Comparison of ENCODE assay signal across 11 cellular contexts in genomic region chr11:113553235-113553634, GRCh38.
A peak's percentile ranks its signal among the peaks of the same experiment; 100 is the strongest.
DNase-seq lines count a peak whose midpoint lies in the region; ATAC-seq, FAIRE-seq and TF ChIP-seq lines count a peak whose summit lies in the region.
"Had no signal": no experiment of that assay in that cellular context is flagged by ENCODE, and none has a peak within 500 bp of the region (broad histone marks: within the 10 kb centered on the region; RNA-seq: fewer than 3 reads in every experiment).

No MANE protein-coding gene starts in this region.

- peaks cover 26 to 34% of the 10 kb centered on the region in 2 donors for H3K27me3 Mint-ChIP-seq in stimulated activated naive B cell treated with anti-CD40 and anti-IgM and Interleukin-4, amounts not matched to agents 10 μg/mL and 1 μg/mL and 100 μg/mL, for 72 hours

- no peak for ATAC-seq in stimulated activated naive B cell treated with anti-CD40 and anti-IgM and Interleukin-4, amounts not matched to agents 10 μg/mL and 1 μg/mL and 100 μg/mL, for 72 hours (replicated peaks)
- ATAC-seq: activated naive CD8-positive, alpha-beta T cell treated with anti-CD3 and anti-CD28 coated beads, Interleukin-2, amount 50 U/mL, for 24 hours had no signal

- no peaks in the 10 kb centered on the region for H3K4me1 Mint-ChIP-seq in stimulated activated naive B cell treated with anti-CD40 and anti-IgM and Interleukin-4, amounts not matched to agents 10 μg/mL and 1 μg/mL and 100 μg/mL, for 72 hours
- H3K4me1 Mint-ChIP-seq: activated naive CD8-positive, alpha-beta T cell treated with anti-CD3 and anti-CD28 coated beads, Interleukin-2, amount 50 U/mL, for 24 hours had no signal

- intact Hi-C loops in kidney (cut with DNase I), result no loop called here

- in situ Hi-C loops in Caki2 (cut with HindIII; ENCODE audit: low pct_unique_long_range_greater_than_20kb, low sequenced_read_pairs), result no loop called here

- H3K27ac Mint-ChIP-seq in stimulated activated naive B cell treated with anti-CD40 and anti-IgM and Interleukin-4, amounts not matched to agents 10 μg/mL and 1 μg/mL and 100 μg/mL, for 72 hours, result no peak overlapping the region
- H3K27ac Mint-ChIP-seq: activated naive CD8-positive, alpha-beta T cell treated with anti-CD3 and anti-CD28 coated beads, Interleukin-2, amount 50 U/mL, for 24 hours had no signal

- no peaks in the 10 kb centered on the region for H3K9me3 ChIP-seq in kidney (ENCODE audit: control insufficient read depth in 1 of 2, low read length in 2 of 2)
- H3K9me3 ChIP-seq: ovary had no signal

- no peaks in the 10 kb centered on the region for H3K36me3 ChIP-seq in kidney (ENCODE audit: control insufficient read depth in 1 of 2, insufficient read depth in 2 of 2, low read length in 2 of 2)
- H3K36me3 ChIP-seq: ovary had no signal

- no peak overlapping the region for H3K27ac ChIP-seq in kidney (ENCODE audit: low read depth in 2 of 2, low read length in 2 of 2)
- H3K27ac ChIP-seq: ovary had no signal

- TF ChIP-seq CTCF in fibroblast of mammary gland (conservative IDR thresholded peaks at IDR 0.05; ENCODE audit: control insufficient read depth, insufficient read depth, low read depth, low read length) (no peak), kidney (IDR thresholded peaks at IDR 0.05; ENCODE audit: borderline replicate concordance, extremely low read depth, insufficient read depth) (no peak)

- H3K9ac ChIP-seq in kidney (ENCODE audit: low read length in 2 of 2), result no peak overlapping the region

- no peaks in the 10 kb centered on the region for H3K9me3 Mint-ChIP-seq in stimulated activated naive B cell treated with anti-CD40 and anti-IgM and Interleukin-4, amounts not matched to agents 10 μg/mL and 1 μg/mL and 100 μg/mL, for 72 hours
- H3K9me3 Mint-ChIP-seq: activated naive CD8-positive, alpha-beta T cell treated with anti-CD3 and anti-CD28 coated beads, Interleukin-2, amount 50 U/mL, for 24 hours had no signal

- no peak for FAIRE-seq in kidney (lab: Jason Lieb, UNC)

- H3K4me1 ChIP-seq in kidney (ENCODE audit: control insufficient read depth in 1 of 2, insufficient read depth in 1 of 2, low read depth in 1 of 2, low read length in 2 of 2), result no peaks in the 10 kb centered on the region

- no peak overlapping the region for H3K4me3 ChIP-seq in fibroblast of mammary gland (ENCODE audit: control insufficient read depth, low read depth, low read length)
- H3K4me3 ChIP-seq in kidney (ENCODE audit: low read length in 2 of 2), result no peak overlapping the region
- H3K4me3 ChIP-seq: ovary had no signal

- no peaks in the 10 kb centered on the region for H3K36me3 Mint-ChIP-seq in stimulated activated naive B cell treated with anti-CD40 and anti-IgM and Interleukin-4, amounts not matched to agents 10 μg/mL and 1 μg/mL and 100 μg/mL, for 72 hours

- H3K4me3 Mint-ChIP-seq in stimulated activated naive B cell treated with anti-CD40 and anti-IgM and Interleukin-4, amounts not matched to agents 10 μg/mL and 1 μg/mL and 100 μg/mL, for 72 hours, result no peak overlapping the region
- H3K4me3 Mint-ChIP-seq: activated naive CD8-positive, alpha-beta T cell treated with anti-CD3 and anti-CD28 coated beads, Interleukin-2, amount 50 U/mL, for 24 hours had no signal

- peak; percentile 19 for DNase-seq in Caki2 (ENCODE audit: low read depth)
- DNase-seq in RPMI7951 (ENCODE audit: low read depth), result peak; percentile 100
- DNase-seq in fibroblast of mammary gland (ENCODE audit: low read depth), result peak; percentile 90
- DNase-seq in non-pigmented ciliary epithelial cell (ENCODE audit: low read depth), result peak; percentile 96
- no peak for DNase-seq in kidney
- no peak for DNase-seq in stimulated activated naive B cell treated with anti-CD40 and anti-IgM and Interleukin-4, amounts not matched to agents 10 μg/mL and 1 μg/mL and 100 μg/mL, for 72 hours
- no peak for DNase-seq in GF-D8 (lab: John Stamatoyannopoulos, UW)
- no peak for DNase-seq in activated CD8-positive, alpha-beta memory T cell treated with anti-CD3 and anti-CD28 coated beads, Interleukin-2, amount 50 U/mL, for 48 hours
- DNase-seq: activated CD4-positive, alpha-beta T cell treated with anti-CD3 and anti-CD28 coated beads for 48 hours; activated naive CD8-positive, alpha-beta T cell treated with anti-CD3 and anti-CD28 coated beads, Interleukin-2, amount 50 U/mL, for 24 hours; ovary had no signal

Comparison
In these comparisons a context has a peak if more than half of its experiments do, and no peak if none do; other contexts are left out.
1. DNase-seq: peak in Caki2 (single experiment), RPMI7951 (single experiment), fibroblast of mammary gland (single experiment) and non-pigmented ciliary epithelial cell (single experiment); none in kidney (single experiment), stimulated activated naive B cell treated with anti-CD40 and anti-IgM and Interleukin-4, amounts not matched to agents 10 μg/mL and 1 μg/mL and 100 μg/mL, for 72 hours (single experiment), GF-D8 (single experiment) and activated CD8-positive, alpha-beta memory T cell treated with anti-CD3 and anti-CD28 coated beads, Interleukin-2, amount 50 U/mL, for 48 hours (single experiment).